ENCODE assay signal across 1 cellular context in genomic region chr4:142378179-142378578, GRCh38.
TF ChIP-seq lines count a peak whose summit lies in the region.

No MANE protein-coding gene starts in this region.

TF ChIP-seq in GM12878, 131 proteins besides CTCF, POLR2A, EP300 and RAD21 (continued from another document):
- no peak for TF ChIP-seq USF2 (IDR thresholded peaks at IDR 0.05; ENCODE audit: borderline replicate concordance, low read depth, low read length)
- TF ChIP-seq ZNF274 (IDR thresholded peaks at IDR 0.05; ENCODE audit: insufficient read depth, insufficient read length): no peak
- no peak for TF ChIP-seq E2F8 (IDR thresholded peaks at IDR 0.05; ENCODE audit: low read depth, partially characterized antibody)
- TF ChIP-seq POLR2AphosphoS2 (IDR thresholded peaks at IDR 0.05; ENCODE audit: low read depth, low read length): no peak
- TF ChIP-seq IRF4 (IDR thresholded peaks at IDR 0.05; ENCODE audit: low read depth, low read length): no peak
- TF ChIP-seq CHD4 (IDR thresholded peaks at IDR 0.05): no peak
- no peak for TF ChIP-seq BMI1 (IDR thresholded peaks at IDR 0.05; ENCODE audit: borderline replicate concordance)
- TF ChIP-seq BACH1 (IDR thresholded peaks at IDR 0.05; ENCODE audit: borderline replicate concordance): no peak
- TF ChIP-seq MTA3 (IDR thresholded peaks at IDR 0.05; ENCODE audit: borderline replicate concordance, low read length): no peak
